Comparison of ENCODE assay signal across 26 cellular contexts in genomic region chr10:53140516-53140915, GRCh38.
DNase-seq lines count a peak whose midpoint lies in the region; ATAC-seq and TF ChIP-seq lines count a peak whose summit lies in the region.
"Had no signal": no experiment of that assay in that cellular context is flagged by ENCODE, and none has a peak within 500 bp of the region (broad histone marks: within the 10 kb centered on the region; RNA-seq: fewer than 3 reads in every experiment).

No MANE protein-coding gene starts in this region.

- POLR2A ChIA-PET in PC-3 (lab: Charles Lee; ENCODE audit: unreplicated experiment): no interaction called here

- no peak for TF ChIP-seq CTCF in PC-3 (conservative IDR thresholded peaks at IDR 0.05; ENCODE audit: low read depth, low read length)
- no peak for TF ChIP-seq CTCF in choroid plexus epithelial cell (conservative IDR thresholded peaks at IDR 0.05; ENCODE audit: low read depth, low read length)

- H3K9ac ChIP-seq in PC-3 (ENCODE audit: low read length) (no peak overlapping the region), mesenchymal stem cell (ENCODE audit: low read length) (no peak overlapping the region)

- no peak overlapping the region for H3K23ac ChIP-seq in mesenchymal stem cell (ENCODE audit: low read length in 2 of 2)

- H3K4me1 ChIP-seq in PC-3 (ENCODE audit: insufficient read depth, low read length) (peaks cover 8% of the 10 kb centered on the region), mesenchymal stem cell (ENCODE audit: control insufficient read depth, insufficient read depth, low read depth, low read length) (peaks cover 1% of the 10 kb centered on the region)
- H3K4me1 ChIP-seq: heart left ventricle had no signal

- no peak overlapping the region for H2BK15ac ChIP-seq in mesenchymal stem cell (ENCODE audit: low read depth, poor library complexity, severe bottlenecking)

- no peak overlapping the region for H2BK5ac ChIP-seq in mesenchymal stem cell (ENCODE audit: low read depth, low read length, poor library complexity, severe bottlenecking)

- H3K27me3 ChIP-seq in PC-3 (ENCODE audit: low read length): no peaks in the 10 kb centered on the region
- no peaks in the 10 kb centered on the region for H3K27me3 ChIP-seq in mesenchymal stem cell (ENCODE audit: control insufficient read depth in 1 of 2, insufficient read depth in 1 of 2, low read length in 2 of 2)
- H3K27me3 ChIP-seq: heart left ventricle had no signal

- H4K8ac ChIP-seq in mesenchymal stem cell (ENCODE audit: low read length): no peak overlapping the region

- H3K9me2 ChIP-seq in PC-3 (replicated peaks; ENCODE audit: low read length): no peaks in the 10 kb centered on the region

- no peaks in the 10 kb centered on the region for H3K79me2 ChIP-seq in PC-3 (ENCODE audit: low read length)

- H3F3A ChIP-seq in PC-3 (ENCODE audit: low read length, unreplicated experiment): no peaks in the 10 kb centered on the region

- peak overlapping the region; percentile 4; the same call in 1 of the 2 replicates for H3K4me2 ChIP-seq in PC-3 (ENCODE audit: low read length)
- H3K4me2 ChIP-seq in mesenchymal stem cell (ENCODE audit: low read length, poor library complexity, severe bottlenecking): no peak overlapping the region

- H4K91ac ChIP-seq in mesenchymal stem cell (ENCODE audit: low read length): no peak overlapping the region

- CTCF ChIA-PET in PC-3 (lab: Charles Lee): no interaction called here

- no peak overlapping the region for H2AK5ac ChIP-seq in mesenchymal stem cell (ENCODE audit: low read length, severe bottlenecking)

- no peak overlapping the region for H2BK12ac ChIP-seq in mesenchymal stem cell (ENCODE audit: low read length in 2 of 2)

- DNase-seq in EH (ENCODE audit: low read depth) (peak; percentile 44), PC-3 (peak; percentile 94), choroid plexus epithelial cell (ENCODE audit: low read depth) (peak; percentile 7), mesenchymal stem cell (peak; percentile 8)
- DNase-seq in activated T-cell treated with anti-CD3 and anti-CD28 coated beads, Interleukin-2, amount 50 U/mL, for 1 hour: no peak
- DNase-seq: activated CD4-positive, alpha-beta T cell treated with anti-CD3 and anti-CD28 coated beads, Interleukin-2, amount 50 U/mL, for 1 hour; activated CD8-positive, alpha-beta memory T cell treated with anti-CD3 and anti-CD28 coated beads, Interleukin-2, amount 50 U/mL, for 4 hours; activated effector memory CD4-positive, alpha-beta T cell treated with Interleukin-2 at 50 U/mL for 16 hours; CD4-positive, alpha-beta T cell; cerebellar nuclear complex; DMS53; effector CD4-positive, alpha-beta T cell; heart left ventricle; NCI-H1048; NCI-H2029 treated with DMSO at 0.1 percent for 48 hours; NCI-H446 treated with DMSO at 0.1 percent for 48 hours; NK-92 treated with Interleukin-12 subunit alpha and Interleukin-12 subunit beta, amount 100 ng/mL, for 24 hours; stimulated activated CD4-positive, alpha-beta T cell treated with anti-CD3 and anti-CD28 coated beads, Interleukin-4, amount 100 ng/mL, for 4 hours had no signal

- no peak overlapping the region for H3K14ac ChIP-seq in mesenchymal stem cell (ENCODE audit: low read length in 2 of 2)

- H3K27ac ChIP-seq in PC-3 (ENCODE audit: low read length): peak overlapping the region; percentile 41
- H3K27ac ChIP-seq in mesenchymal stem cell (ENCODE audit: low read length, poor library complexity, severe bottlenecking): no peak overlapping the region
- H3K27ac ChIP-seq: heart left ventricle, HL-60, RWPE1, skin epidermis had no signal

- no peaks in the 10 kb centered on the region for H4K20me1 ChIP-seq in PC-3 (ENCODE audit: low read length)

- no peak overlapping the region for H3K18ac ChIP-seq in mesenchymal stem cell (ENCODE audit: low read depth in 1 of 2, low read length in 2 of 2)

- H3K4me3 ChIP-seq in PC-3 (ENCODE audit: low read length): no peak overlapping the region
- no peak overlapping the region for H3K4me3 ChIP-seq in choroid plexus epithelial cell (ENCODE audit: low read depth, low read length)
- H3K4me3 ChIP-seq in mesenchymal stem cell (ENCODE audit: insufficient read depth in 1 of 2, low read depth in 1 of 2, low read length in 2 of 2): no peak overlapping the region
- H3K4me3 ChIP-seq: heart left ventricle, K562, skin epidermis had no signal

- no peaks in the 10 kb centered on the region for H3K36me3 ChIP-seq in PC-3 (ENCODE audit: low read depth, low read length)
- H3K36me3 ChIP-seq in mesenchymal stem cell (ENCODE audit: control insufficient read depth in 1 of 2, insufficient read depth in 2 of 2, low read depth in 1 of 2, low read length in 2 of 2): no peaks in the 10 kb centered on the region
- H3K36me3 ChIP-seq: heart left ventricle had no signal

- 100% methylated on average over 1 of the region's 1 CpG for WGBS in mesenchymal stem cell

- H2AFZ ChIP-seq in PC-3 (ENCODE audit: low read length) (peak overlapping the region; percentile 18), mesenchymal stem cell (ENCODE audit: low read depth, low read length) (no peak overlapping the region)

- H3K4ac ChIP-seq in mesenchymal stem cell (ENCODE audit: low read depth in 1 of 2, low read length in 2 of 2): no peak overlapping the region

- no peak overlapping the region for H2BK120ac ChIP-seq in mesenchymal stem cell (ENCODE audit: low read depth, low read length)

- intact Hi-C loops in PC-3 (cut with micrococcal nuclease): loop anchor here (5.0 kb wide), 1 partner anchor 113 kb away; no protein-coding TSS in a partner anchor

- H3K9me3 ChIP-seq in PC-3 (ENCODE audit: low read length) (no peaks in the 10 kb centered on the region), mesenchymal stem cell (ENCODE audit: control insufficient read depth, low read length) (peaks cover 10% of the 10 kb centered on the region)
- H3K9me3 ChIP-seq: heart left ventricle had no signal

- H3K79me1 ChIP-seq in mesenchymal stem cell (replicated peaks; ENCODE audit: low read length, poor library complexity, severe bottlenecking): no peaks in the 10 kb centered on the region

- no TSS peak for BruUV-seq in PC-3 (replicated peaks; lab: Mats Ljungman, UMichigan)

- ATAC-seq in PC-3 (peak; percentile 73), GM21360 (IDR thresholded peaks at IDR 0.05; ENCODE audit: unreplicated experiment) (no peak), GM18909 (IDR thresholded peaks at IDR 0.05; ENCODE audit: poor library complexity, unreplicated experiment) (no peak), HG03460 (IDR thresholded peaks at IDR 0.05; ENCODE audit: unreplicated experiment) (no peak)
- ATAC-seq: heart left ventricle; K562; natural killer cell treated with Interleukin-12 subunit alpha and Interleukin-12 subunit beta and Interleukin-15 and Interleukin-18, amount 100 ng/mL, for 72 hours had no signal
